1 cellular context compared by ENCODE assay signal in genomic region chr13:97975851-97976550, GRCh38.
TF ChIP-seq lines count a peak whose summit lies in the region.

No MANE protein-coding gene starts in this region.

TF ChIP-seq in HEK293, 187 proteins besides CTCF, POLR2A, EP300 and RAD21 (continued from another document):
- TF ChIP-seq SP3 (tag by site-specific recombination; IDR thresholded peaks at IDR 0.05) (peak; percentile 74), ZNF501 (tag by site-specific recombination; IDR thresholded peaks at IDR 0.05) (peak; percentile 36; the same call in 1 of the 2 replicates), ZNF596 (tag by site-specific recombination; IDR thresholded peaks at IDR 0.05) (peak; percentile 58; the same call in 1 of the 2 replicates), ZNF670 (tag by site-specific recombination; IDR thresholded peaks at IDR 0.05; ENCODE audit: low read depth) (no peak), HOXD13 (CRISPR knock-in tag; IDR thresholded peaks at IDR 0.05; ENCODE audit: borderline replicate concordance) (no peak), ZSCAN30 (tag by site-specific recombination; IDR thresholded peaks at IDR 0.05) (peak; percentile 98), ZNF639 (tag by site-specific recombination; IDR thresholded peaks at IDR 0.05) (0 out of 2 replicates have a peak, but pooled peaks have one; percentile 25), ZNF433 (tag by site-specific recombination; IDR thresholded peaks at IDR 0.05; ENCODE audit: low read depth) (no peak), KLF9 (tag by site-specific recombination; IDR thresholded peaks at IDR 0.05; ENCODE audit: low read depth) (peak; percentile 60), BCL11B (tag by site-specific recombination; IDR thresholded peaks at IDR 0.05; ENCODE audit: low read depth) (no peak), ZNF221 (tag by site-specific recombination; IDR thresholded peaks at IDR 0.05; ENCODE audit: borderline replicate concordance) (no peak), ZNF211 (tag by site-specific recombination; IDR thresholded peaks at IDR 0.05; ENCODE audit: low read depth) (no peak), ZBTB8A (tag by site-specific recombination; IDR thresholded peaks at IDR 0.05) (peak; percentile 76), FEZF1 (tag by site-specific recombination; IDR thresholded peaks at IDR 0.05) (no peak), KLF7 (tag by site-specific recombination; IDR thresholded peaks at IDR 0.05; ENCODE audit: borderline replicate concordance) (no peak), ZIC2 (tag by site-specific recombination; IDR thresholded peaks at IDR 0.05) (peak; percentile 89), ZNF776 (tag by site-specific recombination; IDR thresholded peaks at IDR 0.05; ENCODE audit: borderline replicate concordance) (no peak), ZNF311 (tag by site-specific recombination; IDR thresholded peaks at IDR 0.05; ENCODE audit: borderline replicate concordance) (no peak), ZNF23 (tag by site-specific recombination; IDR thresholded peaks at IDR 0.05; ENCODE audit: borderline replicate concordance) (no peak), ZNF366 (tag by site-specific recombination; conservative IDR thresholded peaks at IDR 0.05) (peak; percentile 76), SP7 (tag by site-specific recombination; IDR thresholded peaks at IDR 0.05) (peak; percentile 59; the same call in 1 of the 2 replicates), ZNF341 (tag by site-specific recombination; IDR thresholded peaks at IDR 0.05; ENCODE audit: low read depth) (peak; percentile 88), KLF1 (tag by site-specific recombination; IDR thresholded peaks at IDR 0.05) (0 out of 2 replicates have a peak, but pooled peaks have one; percentile 34), ZNF555 (tag by site-specific recombination; conservative IDR thresholded peaks at IDR 0.05) (no peak), ZNF426 (tag by site-specific recombination; IDR thresholded peaks at IDR 0.05) (no peak), ZNF660 (tag by site-specific recombination; IDR thresholded peaks at IDR 0.05) (peak; percentile 61), ZNF184 (tag by site-specific recombination; IDR thresholded peaks at IDR 0.05) (peak; percentile 36; the same call in 1 of the 2 replicates), ZNF146 (tag by site-specific recombination; IDR thresholded peaks at IDR 0.05) (0 out of 2 replicates have a peak, but pooled peaks have one; percentile 4), ZNF302 (tag by site-specific recombination; IDR thresholded peaks at IDR 0.05; ENCODE audit: low read depth) (no peak), WT1 (tag by site-specific recombination; IDR thresholded peaks at IDR 0.05) (0 out of 2 replicates have a peak, but pooled peaks have one; percentile 47), ZNF132 (tag by site-specific recombination; IDR thresholded peaks at IDR 0.05; ENCODE audit: borderline replicate concordance) (no peak), ZNF664 (tag by site-specific recombination; IDR thresholded peaks at IDR 0.05) (no peak), ZNF785 (tag by site-specific recombination; IDR thresholded peaks at IDR 0.05) (no peak), ZNF24 (tag by site-specific recombination; IDR thresholded peaks at IDR 0.05) (peak; percentile 67; the same call in 1 of the 2 replicates), ZBTB20 (tag by site-specific recombination; IDR thresholded peaks at IDR 0.05) (peak; percentile 71), ZNF239 (tag by site-specific recombination; IDR thresholded peaks at IDR 0.05) (no peak), ZNF394 (tag by site-specific recombination; IDR thresholded peaks at IDR 0.05; ENCODE audit: borderline replicate concordance) (no peak)
- TF ChIP-seq, protein P1, sequence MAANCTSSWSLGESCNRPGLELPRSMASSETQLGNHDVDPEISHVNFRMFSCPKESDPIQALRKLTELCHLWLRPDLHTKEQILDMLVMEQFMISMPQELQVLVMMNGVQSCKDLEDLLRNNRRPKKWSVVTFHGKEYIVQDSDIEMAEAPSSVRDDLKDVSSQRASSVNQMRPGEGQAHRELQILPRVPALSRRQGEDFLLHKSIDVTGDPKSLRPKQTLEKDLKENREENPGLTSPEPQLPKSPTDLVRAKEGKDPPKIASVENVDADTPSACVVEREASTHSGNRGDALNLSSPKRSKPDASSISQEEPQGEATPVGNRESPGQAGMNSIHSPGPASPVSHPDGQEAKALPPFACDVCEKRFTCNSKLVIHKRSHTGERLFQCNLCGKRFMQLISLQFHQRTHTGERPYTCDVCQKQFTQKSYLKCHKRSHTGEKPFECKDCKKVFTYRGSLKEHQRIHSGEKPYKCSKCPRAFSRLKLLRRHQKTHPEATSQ (tag by site-specific recombination; IDR thresholded peaks at IDR 0.05): no peak
- TF ChIP-seq, protein P2, sequence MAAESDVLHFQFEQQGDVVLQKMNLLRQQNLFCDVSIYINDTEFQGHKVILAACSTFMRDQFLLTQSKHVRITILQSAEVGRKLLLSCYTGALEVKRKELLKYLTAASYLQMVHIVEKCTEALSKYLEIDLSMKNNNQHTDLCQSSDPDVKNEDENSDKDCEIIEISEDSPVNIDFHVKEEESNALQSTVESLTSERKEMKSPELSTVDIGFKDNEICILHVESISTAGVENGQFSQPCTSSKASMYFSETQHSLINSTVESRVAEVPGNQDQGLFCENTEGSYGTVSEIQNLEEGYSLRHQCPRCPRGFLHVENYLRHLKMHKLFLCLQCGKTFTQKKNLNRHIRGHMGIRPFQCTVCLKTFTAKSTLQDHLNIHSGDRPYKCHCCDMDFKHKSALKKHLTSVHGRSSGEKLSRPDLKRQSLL (tag by site-specific recombination; IDR thresholded peaks at IDR 0.05): no peak
- TF ChIP-seq, protein P3, sequence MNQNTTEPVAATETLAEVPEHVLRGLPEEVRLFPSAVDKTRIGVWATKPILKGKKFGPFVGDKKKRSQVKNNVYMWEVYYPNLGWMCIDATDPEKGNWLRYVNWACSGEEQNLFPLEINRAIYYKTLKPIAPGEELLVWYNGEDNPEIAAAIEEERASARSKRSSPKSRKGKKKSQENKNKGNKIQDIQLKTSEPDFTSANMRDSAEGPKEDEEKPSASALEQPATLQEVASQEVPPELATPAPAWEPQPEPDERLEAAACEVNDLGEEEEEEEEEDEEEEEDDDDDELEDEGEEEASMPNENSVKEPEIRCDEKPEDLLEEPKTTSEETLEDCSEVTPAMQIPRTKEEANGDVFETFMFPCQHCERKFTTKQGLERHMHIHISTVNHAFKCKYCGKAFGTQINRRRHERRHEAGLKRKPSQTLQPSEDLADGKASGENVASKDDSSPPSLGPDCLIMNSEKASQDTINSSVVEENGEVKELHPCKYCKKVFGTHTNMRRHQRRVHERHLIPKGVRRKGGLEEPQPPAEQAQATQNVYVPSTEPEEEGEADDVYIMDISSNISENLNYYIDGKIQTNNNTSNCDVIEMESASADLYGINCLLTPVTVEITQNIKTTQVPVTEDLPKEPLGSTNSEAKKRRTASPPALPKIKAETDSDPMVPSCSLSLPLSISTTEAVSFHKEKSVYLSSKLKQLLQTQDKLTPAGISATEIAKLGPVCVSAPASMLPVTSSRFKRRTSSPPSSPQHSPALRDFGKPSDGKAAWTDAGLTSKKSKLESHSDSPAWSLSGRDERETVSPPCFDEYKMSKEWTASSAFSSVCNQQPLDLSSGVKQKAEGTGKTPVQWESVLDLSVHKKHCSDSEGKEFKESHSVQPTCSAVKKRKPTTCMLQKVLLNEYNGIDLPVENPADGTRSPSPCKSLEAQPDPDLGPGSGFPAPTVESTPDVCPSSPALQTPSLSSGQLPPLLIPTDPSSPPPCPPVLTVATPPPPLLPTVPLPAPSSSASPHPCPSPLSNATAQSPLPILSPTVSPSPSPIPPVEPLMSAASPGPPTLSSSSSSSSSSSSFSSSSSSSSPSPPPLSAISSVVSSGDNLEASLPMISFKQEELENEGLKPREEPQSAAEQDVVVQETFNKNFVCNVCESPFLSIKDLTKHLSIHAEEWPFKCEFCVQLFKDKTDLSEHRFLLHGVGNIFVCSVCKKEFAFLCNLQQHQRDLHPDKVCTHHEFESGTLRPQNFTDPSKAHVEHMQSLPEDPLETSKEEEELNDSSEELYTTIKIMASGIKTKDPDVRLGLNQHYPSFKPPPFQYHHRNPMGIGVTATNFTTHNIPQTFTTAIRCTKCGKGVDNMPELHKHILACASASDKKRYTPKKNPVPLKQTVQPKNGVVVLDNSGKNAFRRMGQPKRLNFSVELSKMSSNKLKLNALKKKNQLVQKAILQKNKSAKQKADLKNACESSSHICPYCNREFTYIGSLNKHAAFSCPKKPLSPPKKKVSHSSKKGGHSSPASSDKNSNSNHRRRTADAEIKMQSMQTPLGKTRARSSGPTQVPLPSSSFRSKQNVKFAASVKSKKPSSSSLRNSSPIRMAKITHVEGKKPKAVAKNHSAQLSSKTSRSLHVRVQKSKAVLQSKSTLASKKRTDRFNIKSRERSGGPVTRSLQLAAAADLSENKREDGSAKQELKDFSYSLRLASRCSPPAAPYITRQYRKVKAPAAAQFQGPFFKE (tag by site-specific recombination; IDR thresholded peaks at IDR 0.05; ENCODE audit: borderline replicate concordance): no peak
- TF ChIP-seq, protein P4, sequence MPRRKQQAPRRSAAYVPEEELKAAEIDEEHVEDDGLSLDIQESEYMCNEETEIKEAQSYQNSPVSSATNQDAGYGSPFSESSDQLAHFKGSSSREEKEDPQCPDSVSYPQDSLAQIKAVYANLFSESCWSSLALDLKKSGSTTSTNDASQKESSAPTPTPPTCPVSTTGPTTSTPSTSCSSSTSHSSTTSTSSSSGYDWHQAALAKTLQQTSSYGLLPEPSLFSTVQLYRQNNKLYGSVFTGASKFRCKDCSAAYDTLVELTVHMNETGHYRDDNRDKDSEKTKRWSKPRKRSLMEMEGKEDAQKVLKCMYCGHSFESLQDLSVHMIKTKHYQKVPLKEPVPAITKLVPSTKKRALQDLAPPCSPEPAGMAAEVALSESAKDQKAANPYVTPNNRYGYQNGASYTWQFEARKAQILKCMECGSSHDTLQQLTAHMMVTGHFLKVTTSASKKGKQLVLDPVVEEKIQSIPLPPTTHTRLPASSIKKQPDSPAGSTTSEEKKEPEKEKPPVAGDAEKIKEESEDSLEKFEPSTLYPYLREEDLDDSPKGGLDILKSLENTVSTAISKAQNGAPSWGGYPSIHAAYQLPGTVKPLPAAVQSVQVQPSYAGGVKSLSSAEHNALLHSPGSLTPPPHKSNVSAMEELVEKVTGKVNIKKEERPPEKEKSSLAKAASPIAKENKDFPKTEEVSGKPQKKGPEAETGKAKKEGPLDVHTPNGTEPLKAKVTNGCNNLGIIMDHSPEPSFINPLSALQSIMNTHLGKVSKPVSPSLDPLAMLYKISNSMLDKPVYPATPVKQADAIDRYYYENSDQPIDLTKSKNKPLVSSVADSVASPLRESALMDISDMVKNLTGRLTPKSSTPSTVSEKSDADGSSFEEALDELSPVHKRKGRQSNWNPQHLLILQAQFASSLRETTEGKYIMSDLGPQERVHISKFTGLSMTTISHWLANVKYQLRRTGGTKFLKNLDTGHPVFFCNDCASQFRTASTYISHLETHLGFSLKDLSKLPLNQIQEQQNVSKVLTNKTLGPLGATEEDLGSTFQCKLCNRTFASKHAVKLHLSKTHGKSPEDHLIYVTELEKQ (tag by site-specific recombination; IDR thresholded peaks at IDR 0.05; ENCODE audit: borderline replicate concordance): no peak
- TF ChIP-seq, protein P5, sequence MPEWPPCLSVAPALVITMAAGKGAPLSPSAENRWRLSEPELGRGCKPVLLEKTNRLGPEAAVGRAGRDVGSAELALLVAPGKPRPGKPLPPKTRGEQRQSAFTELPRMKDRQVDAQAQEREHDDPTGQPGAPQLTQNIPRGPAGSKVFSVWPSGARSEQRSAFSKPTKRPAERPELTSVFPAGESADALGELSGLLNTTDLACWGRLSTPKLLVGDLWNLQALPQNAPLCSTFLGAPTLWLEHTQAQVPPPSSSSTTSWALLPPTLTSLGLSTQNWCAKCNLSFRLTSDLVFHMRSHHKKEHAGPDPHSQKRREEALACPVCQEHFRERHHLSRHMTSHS (tag by site-specific recombination; IDR thresholded peaks at IDR 0.05): no peak
- TF ChIP-seq, protein P6, sequence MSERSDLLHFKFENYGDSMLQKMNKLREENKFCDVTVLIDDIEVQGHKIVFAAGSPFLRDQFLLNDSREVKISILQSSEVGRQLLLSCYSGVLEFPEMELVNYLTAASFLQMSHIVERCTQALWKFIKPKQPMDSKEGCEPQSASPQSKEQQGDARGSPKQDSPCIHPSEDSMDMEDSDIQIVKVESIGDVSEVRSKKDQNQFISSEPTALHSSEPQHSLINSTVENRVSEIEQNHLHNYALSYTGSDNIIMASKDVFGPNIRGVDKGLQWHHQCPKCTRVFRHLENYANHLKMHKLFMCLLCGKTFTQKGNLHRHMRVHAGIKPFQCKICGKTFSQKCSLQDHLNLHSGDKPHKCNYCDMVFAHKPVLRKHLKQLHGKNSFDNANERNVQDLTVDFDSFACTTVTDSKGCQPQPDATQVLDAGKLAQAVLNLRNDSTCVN (tag by site-specific recombination; optimal IDR thresholded peaks at IDR 0.05): peak; percentile 40
